In the genomic region with DNA sequence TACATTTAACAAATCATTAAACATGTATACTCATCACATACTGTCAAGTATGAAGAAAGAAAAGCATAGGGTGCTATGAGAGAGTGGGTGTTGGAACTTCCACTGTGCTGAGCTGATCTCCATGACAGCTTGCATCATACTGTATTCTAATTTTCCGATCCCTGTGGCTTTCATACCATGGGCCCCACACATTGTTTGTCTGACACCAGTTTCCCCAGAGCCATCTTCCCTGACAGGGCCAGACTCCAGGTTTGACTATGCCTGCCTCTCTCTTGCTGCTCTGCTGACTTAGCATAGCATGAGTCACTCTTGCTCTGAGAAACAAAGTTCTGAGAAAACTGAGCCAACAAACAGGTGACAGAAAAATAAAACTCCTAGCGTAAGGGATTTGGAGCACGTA, we compare ENCODE assay signal across 10 cellular contexts. TPM values are rescaled to one million over a fixed set of nuclear protein-coding genes. Genes with fewer than 3 reads are reported as not detected.
DNase-seq lines count a peak whose midpoint lies in the region; ATAC-seq, FAIRE-seq and TF ChIP-seq lines count a peak whose summit lies in the region.
"Had no signal": no experiment of that assay in that cellular context is flagged by ENCODE, and none has a peak within 500 bp of the region (broad histone marks: within the 10 kb centered on the region; RNA-seq: fewer than 3 reads in every experiment).

No MANE protein-coding gene starts in this region.

- peak; percentile 96 for ATAC-seq in HG03442 (IDR thresholded peaks at IDR 0.05; ENCODE audit: unreplicated experiment)
- no peak for ATAC-seq in K562
- ATAC-seq in GM18505 (IDR thresholded peaks at IDR 0.05; ENCODE audit: unreplicated experiment): no peak

- H3K27me3 ChIP-seq in K562 (ENCODE audit: control insufficient read depth in 2 of 2, insufficient read depth in 2 of 2, low read length in 2 of 2): no peaks in the 10 kb centered on the region

- POLR2A ChIA-PET in K562 (lab: Yijun Ruan, JAX): interaction anchor here (0.6 kb wide), 1 partner anchor 935 kb away, joined by 3 read pairs; no protein-coding TSS in a partner anchor

- no peaks in the 10 kb centered on the region for H4K20me1 ChIP-seq in K562 (replicated peaks; ENCODE audit: control insufficient read depth, insufficient read depth, low read length)

- H3K36me3 ChIP-seq in K562 (ENCODE audit: control insufficient read depth, insufficient read depth, low read length): no peaks in the 10 kb centered on the region

- intact Hi-C loops in K562 (cut with micrococcal nuclease): no loop called here

- no peak for TF ChIP-seq POLR2A in K562 (conservative IDR thresholded peaks at IDR 0.05)
- no peak for TF ChIP-seq POLR2A in GM18505 (IDR thresholded peaks at IDR 0.05; ENCODE audit: borderline replicate concordance, extremely low read depth, insufficient read depth, insufficient read length)

- no peak for FAIRE-seq in K562 (lab: Jason Lieb, UNC)

- WGBS in K562 (ENCODE audit: insufficient coverage, low coverage, missing lambda C conversion rate): 19% methylated on average over 3 of the region's 3 CpGs

- TF ChIP-seq EP300 in K562 (IDR thresholded peaks at IDR 0.05; ENCODE audit: low read length): no peak

- peak; percentile 34 for DNase-seq in EL
- DNase-seq in GM20000 (ENCODE audit: low spot score): peak; percentile 52
- DNase-seq in K562 (ENCODE audit: extremely low read depth in 1 of 4, low spot score in 3 of 4): no peak
- no peak for DNase-seq in HK-2 (ENCODE audit: unreplicated experiment)
- DNase-seq in NCI-H2081 treated with DMSO at 0.1 percent for 48 hours (lab: John Stamatoyannopoulos, UW): no peak
- DNase-seq in activated gamma-delta T cell treated with Interleukin-2 at 50 U/mL for 16 hours: no peak
- DNase-seq: NCI-H1417 treated with DMSO at 0.1 percent for 48 hours had no signal

- no peaks in the 10 kb centered on the region for H3K4me1 ChIP-seq in K562 (replicated peaks in 1 of 2; ENCODE audit: control insufficient read depth in 2 of 2, insufficient read depth in 2 of 2, low read length in 2 of 2)

- in situ Hi-C loops in K562 (cut with MboI): no loop called here

- H3K9ac ChIP-seq in K562 (ENCODE audit: insufficient read depth in 1 of 2, low read depth in 2 of 2, low read length in 2 of 2): no peak overlapping the region

- no peak overlapping the region for H3K27ac ChIP-seq in K562 (ENCODE audit: extremely low read depth, low read depth, low read length)

- H3K9me3 ChIP-seq in K562 (replicated peaks; ENCODE audit: control insufficient read depth, insufficient read depth, low read depth, low read length): no peaks in the 10 kb centered on the region

- no peaks in the 10 kb centered on the region for H3K79me2 ChIP-seq in K562 (ENCODE audit: control insufficient read depth, insufficient read depth, low read length)

- no peak overlapping the region for H3K4me3 ChIP-seq in K562

- TF ChIP-seq CTCF in GM20000 (IDR thresholded peaks at IDR 0.05; ENCODE audit: extremely low read depth, missing control alignments): no peak
- no peak for TF ChIP-seq CTCF in K562 (IDR thresholded peaks at IDR 0.05 in 2 of 3, conservative IDR thresholded peaks at IDR 0.05 in 1 of 3; ENCODE audit: insufficient read depth in 2 of 3, low read depth in 1 of 3, low read length in 3 of 3)

- BruUV-seq in K562 (replicated peaks; lab: Mats Ljungman, UMichigan): no TSS peak

- TF ChIP-seq RAD21 in K562 (CRISPR knock-in tag; conservative IDR thresholded peaks at IDR 0.05 in 1 of 2, IDR thresholded peaks at IDR 0.05 in 1 of 2): no peak

- no peak overlapping the region for H2AFZ ChIP-seq in K562 (ENCODE audit: low read depth, low read length)

- CTCF ChIA-PET in K562 (lab: Yijun Ruan, JAX; ENCODE audit: low intra/inter-chr PET ratio): no interaction called here

- H3K4me2 ChIP-seq in K562 (ENCODE audit: insufficient read depth, low read length): no peak overlapping the region

- H3K9me1 ChIP-seq in K562 (ENCODE audit: control insufficient read depth, insufficient read depth, low read length): no peaks in the 10 kb centered on the region

TF ChIP-seq in K562, 482 proteins besides CTCF, POLR2A, EP300 and RAD21:
- no peak for TF ChIP-seq ELF4 (CRISPR knock-in tag; IDR thresholded peaks at IDR 0.05)
- TF ChIP-seq ZNF444 (CRISPR knock-in tag; IDR thresholded peaks at IDR 0.05): no peak
- TF ChIP-seq, protein P1, sequence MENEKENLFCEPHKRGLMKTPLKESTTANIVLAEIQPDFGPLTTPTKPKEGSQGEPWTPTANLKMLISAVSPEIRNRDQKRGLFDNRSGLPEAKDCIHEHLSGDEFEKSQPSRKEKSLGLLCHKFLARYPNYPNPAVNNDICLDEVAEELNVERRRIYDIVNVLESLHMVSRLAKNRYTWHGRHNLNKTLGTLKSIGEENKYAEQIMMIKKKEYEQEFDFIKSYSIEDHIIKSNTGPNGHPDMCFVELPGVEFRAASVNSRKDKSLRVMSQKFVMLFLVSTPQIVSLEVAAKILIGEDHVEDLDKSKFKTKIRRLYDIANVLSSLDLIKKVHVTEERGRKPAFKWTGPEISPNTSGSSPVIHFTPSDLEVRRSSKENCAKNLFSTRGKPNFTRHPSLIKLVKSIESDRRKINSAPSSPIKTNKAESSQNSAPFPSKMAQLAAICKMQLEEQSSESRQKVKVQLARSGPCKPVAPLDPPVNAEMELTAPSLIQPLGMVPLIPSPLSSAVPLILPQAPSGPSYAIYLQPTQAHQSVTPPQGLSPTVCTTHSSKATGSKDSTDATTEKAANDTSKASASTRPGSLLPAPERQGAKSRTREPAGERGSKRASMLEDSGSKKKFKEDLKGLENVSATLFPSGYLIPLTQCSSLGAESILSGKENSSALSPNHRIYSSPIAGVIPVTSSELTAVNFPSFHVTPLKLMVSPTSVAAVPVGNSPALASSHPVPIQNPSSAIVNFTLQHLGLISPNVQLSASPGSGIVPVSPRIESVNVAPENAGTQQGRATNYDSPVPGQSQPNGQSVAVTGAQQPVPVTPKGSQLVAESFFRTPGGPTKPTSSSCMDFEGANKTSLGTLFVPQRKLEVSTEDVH (IDR thresholded peaks at IDR 0.05; ENCODE audit: low read depth, partially characterized antibody): no peak
- TF ChIP-seq JUND (IDR thresholded peaks at IDR 0.05; ENCODE audit: borderline replicate concordance, low read depth, low read length): 0 out of 2 replicates have a peak, but pooled peaks have one; percentile 22
- TF ChIP-seq JUND (tag; IDR thresholded peaks at IDR 0.05; ENCODE audit: borderline replicate concordance, low read depth, low read length): no peak

RNA-seq across cellular contexts. Expression of gene CASR, which starts 37.0 kb away (rescaled TPM):
- 0.04 TPM in 1 of 2 replicates, not detected in the other for total RNA-seq in K562 (2011; cell fraction: chromatin; rRNA removed; ENCODE audit: low replicate concordance)
- total RNA-seq in K562 (2011; cell fraction: nucleolus; rRNA removed): not detected in 2 replicates
- total RNA-seq in K562 (2011; cell fraction: nucleoplasm; rRNA removed): not detected in 2 replicates
- total RNA-seq in K562 (2014; rRNA removed) (not detected in 2 replicates), K562 (2014; rRNA removed; fragmentation: Illumina TruSeq; extraction: Trizol) (not detected in 2 replicates), K562 (2015; rRNA removed; fragmentation: Illumina TruSeq; extraction: Trizol) (not detected in 2 replicates), K562 (2021) (not detected in 2 replicates)
- polyA plus RNA-seq in K562 (2011; rRNA removed) (not detected in 2 replicates), K562 (2014; fragmentation: Illumina TruSeq; extraction: Trizol) (not detected in 2 replicates), K562 (2014; fragmentation: Nextera tagmentation; extraction: Ambion mirVana) (not detected), K562 (2014; rRNA removed) (not detected in 2 replicates)
- polyA plus RNA-seq in K562 (2011; cell fraction: cytosol; rRNA removed): not detected in 2 replicates
- not detected in 2 replicates for polyA plus RNA-seq in K562 (2011; cell fraction: nucleus; rRNA removed)
- not detected in 2 replicates for polyA plus RNA-seq in K562 (2012)
- not detected in 2 replicates for polyA minus RNA-seq in K562 (2011; rRNA and poly(A)+ RNA removed)
- polyA minus RNA-seq in K562 (2011; cell fraction: cytosol; rRNA and poly(A)+ RNA removed): not detected in 2 replicates
- polyA minus RNA-seq in K562 (2011; cell fraction: nucleus; rRNA and poly(A)+ RNA removed): not detected in 2 replicates
- polyA plus RNA-seq: BJ had no signal

Comparison
In these comparisons a context has a peak if more than half of its experiments do, and no peak if none do; other contexts are left out.
1. DNase-seq: peak in EL (single experiment) and GM20000 (single experiment); none in K562 (0 of 4), HK-2 (single experiment), NCI-H2081 treated with DMSO at 0.1 percent for 48 hours (single experiment) and activated gamma-delta T cell treated with Interleukin-2 at 50 U/mL for 16 hours (single experiment).